Comparison of ENCODE assay signal across 1 cellular context in the genomic region with DNA sequence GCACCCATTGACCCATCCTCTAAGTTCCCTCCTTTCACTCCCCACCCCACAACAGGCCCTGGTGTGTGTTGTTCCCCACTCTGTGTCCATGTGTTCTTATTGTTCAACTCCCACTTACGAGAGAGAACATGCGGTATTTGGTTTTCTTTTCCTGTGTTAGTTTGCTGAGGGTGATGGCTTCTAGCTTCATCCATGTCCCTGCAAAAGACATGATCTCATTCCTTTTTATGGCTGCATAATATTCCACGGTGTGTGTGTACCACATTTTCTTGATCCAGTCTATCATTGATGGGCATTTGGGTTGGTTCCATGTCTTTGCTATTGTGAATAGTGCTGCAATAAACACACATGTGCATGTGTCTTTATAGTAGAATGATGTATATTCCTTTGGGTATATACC. TPM values are rescaled to one million over a fixed set of nuclear protein-coding genes. Genes with fewer than 3 reads are reported as not detected.
"Had no signal": no experiment of that assay in that cellular context is flagged by ENCODE, and none has a peak within 500 bp of the region (broad histone marks: within the 10 kb centered on the region; RNA-seq: fewer than 3 reads in every experiment).

No MANE protein-coding gene starts in this region.

RNA-seq across cellular contexts. Expression of a gene that starts 41.6 kb away (rescaled TPM):
- total RNA-seq: activated naive CD8-positive, alpha-beta T cell treated with anti-CD3 and anti-CD28 coated beads, Interleukin-2, amount 10 ng/mL, durations not matched to agents 7 days and 5 days had no signal
